In genomic region chr19:19388568-19389555, GRCh38 we compare ENCODE assay signal across 7 cellular contexts. TPM values are rescaled to one million over a fixed set of nuclear protein-coding genes. Genes with fewer than 3 reads are reported as not detected.
DNase-seq lines count a peak whose midpoint lies in the region; ATAC-seq and TF ChIP-seq lines count a peak whose summit lies in the region.

No MANE protein-coding gene starts in this region.

- peaks cover 6% of the 10 kb centered on the region for H3K27me3 Mint-ChIP-seq in WTC11 (ENCODE audit: low read depth)

- H3K9ac ChIP-seq in HUES48 (ENCODE audit: low read depth, low read length): no peak overlapping the region

- H3K4me3 Mint-ChIP-seq in WTC11: peak overlapping the region; percentile 83; the same call in 1 of the 2 replicates

- H3K27me3 ChIP-seq in HUES48 (ENCODE audit: control insufficient read depth, insufficient read depth, low read length) (no peaks in the 10 kb centered on the region), right cardiac atrium (ENCODE audit: control insufficient read depth, insufficient read depth) (no peaks in the 10 kb centered on the region), spleen (replicated peaks in 1 of 7) (no peaks in the 10 kb centered on the region), foreskin keratinocyte (no peaks in the 10 kb centered on the region)

- H3K4me1 Mint-ChIP-seq in WTC11: peaks cover 42% of the 10 kb centered on the region

- H3K9me3 ChIP-seq in HUES48 (ENCODE audit: control insufficient read depth, insufficient read depth, low read length): no peaks in the 10 kb centered on the region
- no peaks in the 10 kb centered on the region for H3K9me3 ChIP-seq in right cardiac atrium (ENCODE audit: control insufficient read depth, low read length)
- H3K9me3 ChIP-seq in spleen: no peaks in the 10 kb centered on the region

- POLR2A ChIA-PET in WTC11 (lab: Charles Lee): interaction anchor here (0.7 kb wide), 1 partner anchor 17 kb away, joined by 3 read pairs; the partner anchor contains the start of gene GATAD2A

- no peak for DNase-seq in WTC11 (ENCODE audit: low spot score)
- DNase-seq in right cardiac atrium: no peak
- DNase-seq in spleen: peak; percentile 25
- DNase-seq in foreskin keratinocyte: no peak
- no peak for DNase-seq in NCI-H524 (lab: John Stamatoyannopoulos, UW)
- DNase-seq in activated CD8-positive, alpha-beta memory T cell treated with anti-CD3 and anti-CD28 coated beads, Interleukin-2, amount 50 U/mL, for 48 hours: no peak

- peak overlapping the region; percentile 85 for H3K27ac Mint-ChIP-seq in WTC11

- intact Hi-C loops in right cardiac atrium (cut with DNase I) (no loop called here), spleen (cut with DNase I; ENCODE audit: low total_unique reads) (no loop called here)

- H3K4me1 ChIP-seq in HUES48 (ENCODE audit: control insufficient read depth, insufficient read depth, low read length): peaks cover 17% of the 10 kb centered on the region; the same call in 1 of the 2 replicates
- peaks cover 15% of the 10 kb centered on the region for H3K4me1 ChIP-seq in right cardiac atrium (ENCODE audit: control insufficient read depth, insufficient read depth, low read length)
- peaks cover 70 to 90% (median 88%) of the 10 kb centered on the region in 6 donors for H3K4me1 ChIP-seq in spleen
- peaks cover 10% of the 10 kb centered on the region for H3K4me1 ChIP-seq in foreskin keratinocyte

- no peak for TF ChIP-seq POLR2A in spleen (IDR thresholded peaks at IDR 0.05)

- no peak for TF ChIP-seq CTCF in WTC11 (IDR thresholded peaks at IDR 0.05)
- no peak for TF ChIP-seq CTCF in spleen (IDR thresholded peaks at IDR 0.05 in 8 of 11, conservative IDR thresholded peaks at IDR 0.05 in 3 of 11)
- no peak for TF ChIP-seq CTCF in foreskin keratinocyte (conservative IDR thresholded peaks at IDR 0.05)

- H3K27ac ChIP-seq in HUES48 (ENCODE audit: low read depth, low read length) (peak overlapping the region; percentile 1), right cardiac atrium (ENCODE audit: low read length) (peak overlapping the region; percentile 48), spleen (peak overlapping the region; percentile 11 to 97 (median 64)), foreskin keratinocyte (no peak overlapping the region)

- ATAC-seq in WTC11 (no peak), right cardiac atrium (no peak), foreskin keratinocyte (no peak)

- H3K36me3 Mint-ChIP-seq in WTC11: 0 out of 2 replicates have a peak, but pooled peaks cover 3% of the 10 kb centered on the region

- H3K9me3 Mint-ChIP-seq in WTC11: no peaks in the 10 kb centered on the region

- 44% methylated on average over 13 of the region's 13 CpGs for WGBS in right cardiac atrium
- WGBS in spleen, 5 donors: 61 to 71% (median 65%) methylated on average over 13 of the region's 13 CpGs

- H3K4me3 ChIP-seq in HUES48 (ENCODE audit: low read depth, low read length): no peak overlapping the region
- H3K4me3 ChIP-seq in right cardiac atrium (ENCODE audit: low read length): no peak overlapping the region
- peak overlapping the region in 2 of 8 donors; percentile 10 to 25 for H3K4me3 ChIP-seq in spleen

- CTCF ChIA-PET in WTC11 (lab: Charles Lee): interaction anchor here (1.6 kb wide), 1 partner anchor 22 kb away, joined by 3 read pairs; no protein-coding TSS in a partner anchor

- H3K36me3 ChIP-seq in HUES48 (ENCODE audit: control insufficient read depth, insufficient read depth, low read length) (no peaks in the 10 kb centered on the region), spleen (no peaks in the 10 kb centered on the region)

TF ChIP-seq in WTC11, 78 proteins besides CTCF, POLR2A, EP300 and RAD21 (continues in another document):
- TF ChIP-seq TEAD1 (CRISPR knock-in tag; IDR thresholded peaks at IDR 0.05) (no peak), ZBTB21 (CRISPR knock-in tag; IDR thresholded peaks at IDR 0.05; ENCODE audit: borderline replicate concordance) (no peak), HMGXB4 (CRISPR knock-in tag; IDR thresholded peaks at IDR 0.05) (no peak), ZNF396 (CRISPR knock-in tag; IDR thresholded peaks at IDR 0.05; ENCODE audit: borderline replicate concordance) (no peak), ARID4B (CRISPR knock-in tag; IDR thresholded peaks at IDR 0.05; ENCODE audit: borderline replicate concordance) (no peak), SMAD4 (CRISPR knock-in tag; IDR thresholded peaks at IDR 0.05) (no peak), ZMAT4 (CRISPR knock-in tag; IDR thresholded peaks at IDR 0.05) (no peak), MAX (CRISPR knock-in tag; IDR thresholded peaks at IDR 0.05) (no peak)

RNA-seq across cellular contexts. Expression of gene GATAD2A, which starts 16.6 kb away (rescaled TPM):
- total RNA-seq in WTC11 (2021) (186 to 209 TPM (median 189 TPM) in 3 replicates), right cardiac atrium (10 to 100 TPM; 31.4 to 53.9 (median 36.0) TPM), spleen (100 to 1,000 TPM in 3 of 7 donors, 10 to 100 TPM in 4; 54.0 to 122 (median 94.2) TPM), foreskin keratinocyte (67.7 and 80.2 TPM in 2 replicates)
- polyA plus RNA-seq in right cardiac atrium (12.2 TPM), spleen (10 to 100 TPM; 11.6 to 25.5 (median 12.6) TPM), foreskin keratinocyte (23.9 and 25.9 TPM in 2 replicates)
